In genomic region chr12:130764475-130765185, GRCh38 we compare ENCODE assay signal across 9 cellular contexts. TPM values are rescaled to one million over a fixed set of nuclear protein-coding genes. Genes with fewer than 3 reads are reported as not detected.
DNase-seq lines count a peak whose midpoint lies in the region; ATAC-seq and TF ChIP-seq lines count a peak whose summit lies in the region.
"Had no signal": no experiment of that assay in that cellular context is flagged by ENCODE, and none has a peak within 500 bp of the region (broad histone marks: within the 10 kb centered on the region; RNA-seq: fewer than 3 reads in every experiment).

No MANE protein-coding gene starts in this region.

- H3K9ac ChIP-seq in GM23248: no peak overlapping the region

- H3K4me3 Mint-ChIP-seq in Caco-2 (ENCODE audit: unreplicated experiment): no peak overlapping the region

- BruUV-seq in Caco-2 (replicated peaks; lab: Mats Ljungman, UMichigan): no TSS peak

- peaks cover 5% of the 10 kb centered on the region; the same call in 1 of the 2 replicates for H3K4me1 ChIP-seq in Caco-2
- H3K4me1 ChIP-seq in GM23248 (ENCODE audit: insufficient read depth): no peaks in the 10 kb centered on the region

- H3K27ac Mint-ChIP-seq in Caco-2 (ENCODE audit: unreplicated experiment): no peak overlapping the region

- no peak overlapping the region for H3K27ac ChIP-seq in GM23248

- intact Hi-C loops in Caco-2 (cut with micrococcal nuclease; ENCODE audit: unreplicated experiment): no loop called here

- peaks cover 20% of the 10 kb centered on the region for H3F3A ChIP-seq in GM23248 (ENCODE audit: insufficient read depth)

- no peaks in the 10 kb centered on the region for H3K79me2 ChIP-seq in GM23248 (ENCODE audit: insufficient read depth)

- H3K36me3 ChIP-seq in Caco-2 (ENCODE audit: control insufficient read depth, insufficient read depth, low read length): no peaks in the 10 kb centered on the region
- H3K36me3 ChIP-seq in GM23248 (ENCODE audit: low read depth): no peaks in the 10 kb centered on the region

- peaks cover 12% of the 10 kb centered on the region for H3K9me3 ChIP-seq in Caco-2
- H3K9me3 ChIP-seq in GM23248 (ENCODE audit: low read depth): no peaks in the 10 kb centered on the region

- no peak for ATAC-seq in GM21390 (IDR thresholded peaks at IDR 0.05; ENCODE audit: unreplicated experiment)

- H3K4me3 ChIP-seq in Caco-2 (ENCODE audit: low read depth, low read length): no peak overlapping the region
- no peak overlapping the region for H3K4me3 ChIP-seq in GM23248
- H3K4me3 ChIP-seq in fibroblast of mammary gland (ENCODE audit: control insufficient read depth, low read depth, low read length): no peak overlapping the region

- peaks cover 8% of the 10 kb centered on the region for H3K27me3 Mint-ChIP-seq in Caco-2 (ENCODE audit: insufficient read depth, unreplicated experiment)

- no peak overlapping the region for H3K4me2 ChIP-seq in GM23248 (ENCODE audit: unreplicated experiment)

- CTCF ChIA-PET in Caco-2 (lab: Charles Lee): no interaction called here

- DNase-seq in Caco-2: peak; percentile 54 to 63
- peak; percentile 63 for DNase-seq in GM23248
- peak; percentile 37 to 49 for DNase-seq in activated CD4-positive, alpha-beta T cell treated with anti-CD3 and anti-CD28 coated beads, Interleukin-2, amount 50 U/mL, for 48 hours
- DNase-seq in fibroblast of mammary gland (ENCODE audit: low read depth): peak; percentile 57
- DNase-seq in globus pallidus (ENCODE audit: low spot score): no peak
- no peak for DNase-seq in putamen (ENCODE audit: low spot score)
- DNase-seq in NCI-H524 (lab: John Stamatoyannopoulos, UW): no peak
- DNase-seq: H7 had no signal

- H3K27me3 ChIP-seq in Caco-2 (replicated peaks; ENCODE audit: control insufficient read depth, insufficient read depth, low read length): no peaks in the 10 kb centered on the region; the same call in 1 of the 2 replicates
- no peaks in the 10 kb centered on the region for H3K27me3 ChIP-seq in GM23248 (replicated peaks; ENCODE audit: insufficient read depth)

- no peaks in the 10 kb centered on the region for H3K9me3 Mint-ChIP-seq in Caco-2 (ENCODE audit: unreplicated experiment)

- no peak overlapping the region for H2AFZ ChIP-seq in GM23248

- in situ Hi-C loops in GM23248 (cut with MboI): no loop called here

- H4K20me1 ChIP-seq in GM23248 (ENCODE audit: insufficient read depth): no peaks in the 10 kb centered on the region

- 94% methylated on average over 14 of the region's 14 CpGs for WGBS in GM23248 (ENCODE audit: low coverage in 1 of 2, low lambda C conversion rate in 2 of 2, missing lambda C conversion rate in 2 of 2), 2 experiments

- POLR2A ChIA-PET in Caco-2 (lab: Charles Lee): no interaction called here

- TF ChIP-seq CTCF in Caco-2 (IDR thresholded peaks at IDR 0.05; ENCODE audit: insufficient read depth in 1 of 2, low read depth in 1 of 2, low read length in 1 of 2, severe bottlenecking in 1 of 2, unreplicated experiment in 1 of 2): no peak
- TF ChIP-seq CTCF in fibroblast of mammary gland (conservative IDR thresholded peaks at IDR 0.05; ENCODE audit: control insufficient read depth, insufficient read depth, low read depth, low read length): no peak

- no peaks in the 10 kb centered on the region for H3K4me1 Mint-ChIP-seq in Caco-2 (ENCODE audit: low read depth, unreplicated experiment)

- no peaks in the 10 kb centered on the region for H3K9me2 ChIP-seq in GM23248 (ENCODE audit: insufficient read depth)

- peaks cover 4% of the 10 kb centered on the region for H3K36me3 Mint-ChIP-seq in Caco-2 (ENCODE audit: insufficient read depth, unreplicated experiment)

RNA-seq across cellular contexts. Expression of gene RIMBP2, which starts 48.5 kb away (rescaled TPM):
- total RNA-seq in Caco-2 (2022): not detected in 2 replicates
- total RNA-seq in GM23248 (2014; rRNA removed; shearing (Covaris generic)): not detected in 2 replicates
- polyA plus RNA-seq in GM23248 (2016; fragmentation: Nextera tagmentation; extraction: Ambion mirVana): not detected in 2 replicates

Comparison
In these comparisons a context has a peak if more than half of its experiments do, and no peak if none do; other contexts are left out.
1. DNase-seq: peak in Caco-2 (2 of 2), GM23248 (single experiment), activated CD4-positive, alpha-beta T cell treated with anti-CD3 and anti-CD28 coated beads, Interleukin-2, amount 50 U/mL, for 48 hours (2 of 2) and fibroblast of mammary gland (single experiment); none in globus pallidus (single experiment), putamen (single experiment) and NCI-H524 (0 of 2).